In genomic region chr4:94500696-94501095, GRCh38 we compare ENCODE assay signal across 19 cellular contexts. TPM values are rescaled to one million over a fixed set of nuclear protein-coding genes. Genes with fewer than 3 reads are reported as not detected.
A peak's percentile ranks its signal among the peaks of the same experiment; 100 is the strongest.
DNase-seq lines count a peak whose midpoint lies in the region; ATAC-seq, FAIRE-seq and TF ChIP-seq lines count a peak whose summit lies in the region.
"Had no signal": no experiment of that assay in that cellular context is flagged by ENCODE, and none has a peak within 500 bp of the region (broad histone marks: within the 10 kb centered on the region; RNA-seq: fewer than 3 reads in every experiment).

No MANE protein-coding gene starts in this region.

- TF ChIP-seq POLR2A in adrenal gland (IDR thresholded peaks at IDR 0.05) = no peak
- no peak for TF ChIP-seq POLR2A in gastrocnemius medialis (IDR thresholded peaks at IDR 0.05)

- no peaks in the 10 kb centered on the region for H4K20me1 ChIP-seq in PC-3 (ENCODE audit: low read length)

- 54 to 67% (median 58%) methylated on average over 3 of the region's 3 CpGs for WGBS in adrenal gland, 4 donors

- H3K9me3 ChIP-seq in adrenal gland (replicated peaks in 1 of 3) (no peaks in the 10 kb centered on the region), gastrocnemius medialis (no peaks in the 10 kb centered on the region), PC-3 (ENCODE audit: low read length) (no peaks in the 10 kb centered on the region)
- H3K9me3 ChIP-seq: MG63 had no signal

- DNase-seq in adrenal gland (peak in 6 of 7 donors; percentile 27 to 65 (median 57)), left ventricle myocardium superior (peak; percentile 49), gastrocnemius medialis (peak; percentile 32 to 80), NCI-H1436 (lab: John Stamatoyannopoulos, UW) (no peak), PC-3 (no peak), LoVo (ENCODE audit: low spot score) (no peak), NCI-H187 treated with DMSO at 0.1 percent for 48 hours (lab: John Stamatoyannopoulos, UW) (no peak)
- DNase-seq: C1 segment of cervical spinal cord, DMS 273 treated with DMSO at 0.1 percent for 48 hours, EL, HFFc6, MG63, NCI-H1092 treated with DMSO at 0.1 percent for 48 hours, NCI-H1694 treated with DMSO at 0.1 percent for 48 hours, NCI-H446, NCI-H748 treated with DMSO at 0.1 percent for 48 hours had no signal

- H3F3A ChIP-seq in PC-3 (ENCODE audit: low read length, unreplicated experiment) = no peaks in the 10 kb centered on the region

- no TSS peak for BruUV-seq in PC-3 (replicated peaks; lab: Mats Ljungman, UMichigan)

- in situ Hi-C loops in gastrocnemius medialis (cut with MboI; ENCODE audit: low sequenced_read_pairs in 4 of 4) = no loop called here

- H3K4me1 ChIP-seq in adrenal gland (replicated peaks in 1 of 2) (peaks cover 0 to 6% of the 10 kb centered on the region in 2 donors), gastrocnemius medialis (peaks cover 65 to 81% of the 10 kb centered on the region in 2 donors), PC-3 (ENCODE audit: insufficient read depth, low read length) (no peaks in the 10 kb centered on the region)

- H3K9ac ChIP-seq in PC-3 (ENCODE audit: low read length) = no peak overlapping the region
- H3K9ac ChIP-seq: KMS-11 had no signal

- no peak for TF ChIP-seq CTCF in adrenal gland (IDR thresholded peaks at IDR 0.05)
- TF ChIP-seq CTCF in gastrocnemius medialis (IDR thresholded peaks at IDR 0.05 in 4 of 5, conservative IDR thresholded peaks at IDR 0.05 in 1 of 5) = no peak
- TF ChIP-seq CTCF in PC-3 (conservative IDR thresholded peaks at IDR 0.05; ENCODE audit: low read depth, low read length) = no peak

- 0 out of 2 replicates have a peak, but pooled peaks cover 4% of the 10 kb centered on the region for H3K79me2 ChIP-seq in PC-3 (ENCODE audit: low read length)

- no peak overlapping the region for H3K4me2 ChIP-seq in PC-3 (ENCODE audit: low read length)
- H3K4me2 ChIP-seq: KMS-11 had no signal

- peak; percentile 70 for FAIRE-seq in endometrium (lab: Jason Lieb, UNC)
- FAIRE-seq: A204.1 had no signal

- H2AFZ ChIP-seq in PC-3 (ENCODE audit: low read length) = no peak overlapping the region

- intact Hi-C loops in adrenal gland (cut with DNase I) (no loop called here), left ventricle myocardium superior (cut with micrococcal nuclease) (no loop called here), gastrocnemius medialis (cut with DNase I; ENCODE audit: low total_unique reads) (no loop called here), PC-3 (cut with micrococcal nuclease) (no loop called here)

- H3K4me3 ChIP-seq in adrenal gland = no peak overlapping the region
- no peak overlapping the region for H3K4me3 ChIP-seq in gastrocnemius medialis
- no peak overlapping the region for H3K4me3 ChIP-seq in PC-3 (ENCODE audit: low read length)
- H3K4me3 ChIP-seq: MG63 had no signal

- POLR2A ChIA-PET in PC-3 (lab: Charles Lee; ENCODE audit: unreplicated experiment) = no interaction called here

- CTCF ChIA-PET in PC-3 (lab: Charles Lee) = no interaction called here

- H3K27me3 ChIP-seq in adrenal gland (no peaks in the 10 kb centered on the region), gastrocnemius medialis (no peaks in the 10 kb centered on the region), PC-3 (ENCODE audit: low read length) (no peaks in the 10 kb centered on the region)
- H3K27me3 ChIP-seq: MG63 had no signal

- H3K27ac ChIP-seq in adrenal gland (no peak overlapping the region), gastrocnemius medialis (peak overlapping the region; percentile 76 to 99 (median 78)), PC-3 (ENCODE audit: low read length) (no peak overlapping the region)
- H3K27ac ChIP-seq: KMS-11 had no signal

- no peaks in the 10 kb centered on the region for H3K9me2 ChIP-seq in PC-3 (replicated peaks; ENCODE audit: low read length)

- H3K36me3 ChIP-seq in adrenal gland (replicated peaks in 1 of 2) (no peaks in the 10 kb centered on the region), gastrocnemius medialis (no peaks in the 10 kb centered on the region), PC-3 (ENCODE audit: low read depth, low read length) (no peaks in the 10 kb centered on the region)
- H3K36me3 ChIP-seq: MG63 had no signal

- peak; percentile 75 for ATAC-seq in left ventricle myocardium superior
- ATAC-seq in gastrocnemius medialis = peak; percentile 89 to 96
- no peak for ATAC-seq in PC-3

RNA-seq across cellular contexts. Expression of gene PDLIM5, which starts 49.0 kb away (rescaled TPM):
- total RNA-seq in adrenal gland = 100 to 1,000 TPM in 3 of 8 donors, 10 to 100 TPM in 5; 53.9 to 150 (median 84.0) TPM
- 10 to 100 TPM; 26.2 to 92.4 (median 28.9) TPM for polyA plus RNA-seq in adrenal gland
- total RNA-seq in left ventricle myocardium superior = 1,169 TPM
- total RNA-seq in gastrocnemius medialis = 100 to 1,000 TPM; 473 to 833 (median 673) TPM
- total RNA-seq in PC-3 (2014; rRNA removed) = 30.7 and 57.8 TPM in 2 replicates

Comparison
In these comparisons a context has a peak if more than half of its experiments do, and no peak if none do; other contexts are left out.
1. DNase-seq: peak in adrenal gland (6 of 7), left ventricle myocardium superior (single experiment) and gastrocnemius medialis (2 of 2); none in NCI-H1436 (single experiment), PC-3 (single experiment), LoVo (single experiment) and NCI-H187 treated with DMSO at 0.1 percent for 48 hours (single experiment).
2. H3K27ac ChIP-seq: peak in gastrocnemius medialis (4 of 4); none in adrenal gland (0 of 5) and PC-3 (single experiment).